In genomic region chr1:81377406-81377805, GRCh38 we compare ENCODE assay signal across 23 cellular contexts.
DNase-seq lines count a peak whose midpoint lies in the region; ATAC-seq and TF ChIP-seq lines count a peak whose summit lies in the region.
"Had no signal": no experiment of that assay in that cellular context is flagged by ENCODE, and none has a peak within 500 bp of the region (broad histone marks: within the 10 kb centered on the region; RNA-seq: fewer than 3 reads in every experiment).

No MANE protein-coding gene starts in this region.

- H3K9me3 Mint-ChIP-seq in mesothelial cell of epicardium, result no peaks in the 10 kb centered on the region

- no peaks in the 10 kb centered on the region for H3K36me3 ChIP-seq in WERI-Rb-1
- H3K36me3 ChIP-seq: BLaER1, lower lobe of right lung, spleen had no signal

- ATAC-seq in GM21515 (IDR thresholded peaks at IDR 0.05; ENCODE audit: unreplicated experiment) (peak; percentile 49), left colon (peak; percentile 72), HG03442 (IDR thresholded peaks at IDR 0.05; ENCODE audit: unreplicated experiment) (no peak)
- ATAC-seq: activated CD8-positive, alpha-beta T cell treated with anti-CD3 and anti-CD28 coated beads for 36 hours; activated T-cell treated with anti-CD3 and anti-CD28 coated beads, Interleukin-2, amount 50 U/mL, for 4 hours; lower lobe of right lung; naive thymus-derived CD8-positive, alpha-beta T cell; psoas muscle; T-cell had no signal

- no peak overlapping the region for H3K27ac Mint-ChIP-seq in mesothelial cell of epicardium
- H3K27ac Mint-ChIP-seq: activated CD8-positive, alpha-beta T cell treated with anti-CD3 and anti-CD28 coated beads for 36 hours; naive thymus-derived CD8-positive, alpha-beta T cell; T-cell had no signal

- no peaks in the 10 kb centered on the region for H3K27me3 ChIP-seq in WERI-Rb-1 (ENCODE audit: insufficient read depth, low read depth, severe bottlenecking)
- H3K27me3 ChIP-seq: BLaER1, spleen had no signal

- TF ChIP-seq CTCF in WERI-Rb-1 (IDR thresholded peaks at IDR 0.05; ENCODE audit: low read depth, low read length) (0 out of 2 replicates have a peak, but pooled peaks have one; percentile 14), mesothelial cell of epicardium (IDR thresholded peaks at IDR 0.05; ENCODE audit: unreplicated experiment) (no peak)

- intact Hi-C loops in left colon (cut with DNase I, micrococcal nuclease), result no loop called here

- no peaks in the 10 kb centered on the region for H3K9me3 ChIP-seq in WERI-Rb-1 (ENCODE audit: severe bottlenecking)
- H3K9me3 ChIP-seq: BLaER1, lower lobe of right lung, psoas muscle, spleen had no signal

- H3K27me3 Mint-ChIP-seq in mesothelial cell of epicardium (ENCODE audit: low read depth), result no peaks in the 10 kb centered on the region
- H3K27me3 Mint-ChIP-seq: activated CD8-positive, alpha-beta T cell treated with anti-CD3 and anti-CD28 coated beads for 36 hours; naive thymus-derived CD8-positive, alpha-beta T cell; T-cell had no signal

- peak; percentile 21 for DNase-seq in DMS53 (lab: John Stamatoyannopoulos, UW)
- DNase-seq in DMS53 treated with DMSO at 0.1 percent for 48 hours (lab: John Stamatoyannopoulos, UW; ENCODE audit: unreplicated experiment), result no peak
- DNase-seq in WERI-Rb-1, result no peak
- DNase-seq in left colon, result no peak
- no peak for DNase-seq in T1000 (lab: John Stamatoyannopoulos, UW)
- no peak for DNase-seq in mesothelial cell of epicardium (ENCODE audit: low spot score in 2 of 2, unreplicated experiment in 2 of 2)
- DNase-seq: 8988T; activated CD8-positive, alpha-beta T cell treated with anti-CD3 and anti-CD28 coated beads for 36 hours; activated naive CD4-positive, alpha-beta T cell treated with anti-CD3 and anti-CD28 coated beads, Interleukin-2, amount 50 U/mL, for 16 hours; activated T-cell treated with anti-CD3 and anti-CD28 coated beads, Interleukin-2, amount 50 U/mL, for 4 hours; DMS79; foreskin fibroblast; lower lobe of right lung; MM.1S; naive thymus-derived CD8-positive, alpha-beta T cell; NCI-H2081 treated with DMSO at 0.1 percent for 48 hours; psoas muscle; spleen; T-cell had no signal

- H3K36me3 Mint-ChIP-seq in mesothelial cell of epicardium, result no peaks in the 10 kb centered on the region
- H3K36me3 Mint-ChIP-seq: naive thymus-derived CD8-positive, alpha-beta T cell; T-cell had no signal

- no peak overlapping the region for H3K4me3 Mint-ChIP-seq in mesothelial cell of epicardium
- H3K4me3 Mint-ChIP-seq: activated CD8-positive, alpha-beta T cell treated with anti-CD3 and anti-CD28 coated beads for 36 hours; activated T-cell treated with anti-CD3 and anti-CD28 coated beads, Interleukin-2, amount 50 U/mL, for 4 hours; naive thymus-derived CD8-positive, alpha-beta T cell; T-cell had no signal

- H3K4me1 Mint-ChIP-seq in mesothelial cell of epicardium, result peaks cover 3% of the 10 kb centered on the region
- H3K4me1 Mint-ChIP-seq: naive thymus-derived CD8-positive, alpha-beta T cell; T-cell had no signal

- H3K27ac ChIP-seq in WERI-Rb-1, result no peak overlapping the region
- H3K27ac ChIP-seq: BLaER1, lower lobe of right lung, psoas muscle, RWPE1, spleen had no signal

- H3K4me3 ChIP-seq in WERI-Rb-1 (ENCODE audit: low read depth, low read length), result no peak overlapping the region
- H3K4me3 ChIP-seq: BLaER1, lower lobe of right lung, psoas muscle, spleen had no signal
